In genomic region chr1:149927535-149928387, GRCh38 we compare ENCODE assay signal across 8 cellular contexts. TPM values are rescaled to one million over a fixed set of nuclear protein-coding genes. Genes with fewer than 3 reads are reported as not detected.
DNase-seq lines count a peak whose midpoint lies in the region; ATAC-seq and TF ChIP-seq lines count a peak whose summit lies in the region.

TSS of gene SF3B4 (minus strand) at chr1:149927803. CDS start at chr1:149927759, 44 bp downstream.

- H3K27me3 Mint-ChIP-seq in T-helper 1 cell treated with Interleukin-12 subunit alpha and Interleukin-12 subunit beta and Interleukin-4 antibody, amounts not matched to agents 30 μg/mL and 1 μg/mL, for 36 hours (ENCODE audit: low read depth) = no peaks in the 10 kb centered on the region

- peaks cover 42% of the 10 kb centered on the region for H3K36me3 Mint-ChIP-seq in T-helper 1 cell treated with Interleukin-12 subunit alpha and Interleukin-12 subunit beta and Interleukin-4 antibody, amounts not matched to agents 30 μg/mL and 1 μg/mL, for 36 hours (ENCODE audit: low read depth)

- no peaks in the 10 kb centered on the region for H3K9me3 Mint-ChIP-seq in T-helper 1 cell treated with Interleukin-12 subunit alpha and Interleukin-12 subunit beta and Interleukin-4 antibody, amounts not matched to agents 30 μg/mL and 1 μg/mL, for 36 hours

- H3K9me3 ChIP-seq in heart right ventricle (no peaks in the 10 kb centered on the region), upper lobe of right lung (no peaks in the 10 kb centered on the region)

- H3K4me1 ChIP-seq in heart right ventricle (peaks cover 5 to 51% (median 33%) of the 10 kb centered on the region in 9 donors), upper lobe of right lung (peaks cover 22% of the 10 kb centered on the region)

- peak within 1 kb of the TSS; percentile 99 for H3K4me3 Mint-ChIP-seq in T-helper 1 cell treated with Interleukin-12 subunit alpha and Interleukin-12 subunit beta and Interleukin-4 antibody, amounts not matched to agents 30 μg/mL and 1 μg/mL, for 36 hours

- intact Hi-C loops in heart right ventricle (cut with DNase I) (loop anchor here in 3 of 10 donors (2.0 to 5.0 kb wide), 2 partner anchors 35 to 39 kb away; no protein-coding TSS in a partner anchor), posterior vena cava (cut with DNase I) (no loop called here), upper lobe of right lung (cut with DNase I) (no loop called here)

- DNase-seq in NCI-H1694 (lab: John Stamatoyannopoulos, UW) (peak; percentile 94), amniotic epithelial cell (ENCODE audit: low read depth) (peak; percentile 87), heart right ventricle (peak; percentile 95 to 97), posterior vena cava (ENCODE audit: low spot score) (peak; percentile 99), upper lobe of right lung (peak; percentile 98)

- peak within 1 kb of the TSS; percentile 83 for H3K27ac Mint-ChIP-seq in T-helper 1 cell treated with Interleukin-12 subunit alpha and Interleukin-12 subunit beta and Interleukin-4 antibody, amounts not matched to agents 30 μg/mL and 1 μg/mL, for 36 hours

- H3K27ac ChIP-seq in heart right ventricle (peak within 1 kb of the TSS; percentile 91 to 98 (median 96)), upper lobe of right lung (peak within 1 kb of the TSS; percentile 92)

- peak; percentile 92 for TF ChIP-seq POLR2A in GM15510 (IDR thresholded peaks at IDR 0.05; ENCODE audit: borderline replicate concordance, extremely low read depth, insufficient read length)

- H3K36me3 ChIP-seq in heart right ventricle (peaks cover 0 to 67% (median 37%) of the 10 kb centered on the region in 9 donors), upper lobe of right lung (peaks cover 38% of the 10 kb centered on the region)

- WGBS in heart right ventricle, 2 donors = 0% methylated on average over 48 of the region's 48 CpGs

- peak within 1 kb of the TSS; percentile 69 to 98 (median 88) for H3K4me3 ChIP-seq in heart right ventricle
- H3K4me3 ChIP-seq in upper lobe of right lung = peak within 1 kb of the TSS; percentile 69

- TF ChIP-seq CTCF in heart right ventricle (IDR thresholded peaks at IDR 0.05) = peak in 2 of 9 donors; percentile 24 to 29
- TF ChIP-seq CTCF in upper lobe of right lung (IDR thresholded peaks at IDR 0.05) = no peak

- ATAC-seq in HG02885 (IDR thresholded peaks at IDR 0.05; ENCODE audit: poor library complexity, unreplicated experiment) = peak; percentile 96
- ATAC-seq in heart right ventricle = peak; percentile 97 to 100 (median 99)
- peak; percentile 97 for ATAC-seq in upper lobe of right lung

- peaks cover 58% of the 10 kb centered on the region for H3K4me1 Mint-ChIP-seq in T-helper 1 cell treated with Interleukin-12 subunit alpha and Interleukin-12 subunit beta and Interleukin-4 antibody, amounts not matched to agents 30 μg/mL and 1 μg/mL, for 36 hours (ENCODE audit: low read depth)

- no peaks in the 10 kb centered on the region for H3K27me3 ChIP-seq in heart right ventricle
- no peaks in the 10 kb centered on the region for H3K27me3 ChIP-seq in upper lobe of right lung

RNA-seq across cellular contexts. Expression of gene SF3B4, which starts in this region (rescaled TPM):
- 10 to 100 TPM; 19.8 to 31.9 (median 26.2) TPM for total RNA-seq in heart right ventricle
- 10 to 100 TPM; 12.6 to 20.3 TPM for polyA plus RNA-seq in heart right ventricle
- total RNA-seq in posterior vena cava = 10 to 100 TPM; 37.2 to 38.0 TPM
- 44.5 TPM for total RNA-seq in upper lobe of right lung

Comparison
In these comparisons a context has a peak if more than half of its experiments do, and no peak if none do; other contexts are left out.
1. Peak in every context shown above with its lines: DNase-seq, ATAC-seq, H3K4me3 ChIP-seq and H3K27ac ChIP-seq.